Comparison of ENCODE assay signal across 23 cellular contexts in genomic region chr20:25493748-25494505, GRCh38.
"Had no signal": no experiment of that assay in that cellular context is flagged by ENCODE, and none has a peak within 500 bp of the region (broad histone marks: within the 10 kb centered on the region; RNA-seq: fewer than 3 reads in every experiment).

No MANE protein-coding gene starts in this region.

- DNase-seq: activated CD4-positive, alpha-beta T cell treated with anti-CD3 and anti-CD28 coated beads, Interleukin-2, amount 50 U/mL, for 1 hour; activated CD8-positive, alpha-beta memory T cell treated with anti-CD3 and anti-CD28 coated beads for 24 hours; activated CD8-positive, alpha-beta memory T cell treated with anti-CD3 and anti-CD28 coated beads, Interleukin-2, amount 50 U/mL, for 48 hours; activated effector memory CD4-positive, alpha-beta T cell treated with anti-CD3 and anti-CD28 coated beads, Interleukin-2, amount 50 U/mL, for 16 hours; activated T-cell treated with anti-CD3 and anti-CD28 coated beads, Interleukin-2, amount 50 U/mL, for 48 hours; adrenal gland; effector CD4-positive, alpha-beta T cell; naive thymus-derived CD8-positive, alpha-beta T cell; stimulated activated CD4-positive, alpha-beta T cell treated with anti-CD3 and anti-CD28 coated beads, Interleukin-15, amount 100 ng/mL, for 24 hours; stimulated activated CD4-positive, alpha-beta T cell treated with anti-CD3 and anti-CD28 coated beads, Interleukin-2, amount 100 ng/mL, for 48 hours; T1000; testis; upper lobe of right lung had no signal

- H3K27me3 Mint-ChIP-seq: memory B cell; naive thymus-derived CD8-positive, alpha-beta T cell had no signal

- H3K36me3 ChIP-seq: adrenal gland, breast epithelium had no signal

- H3K4me3 ChIP-seq: adrenal gland, breast epithelium, esophagus muscularis mucosa, gastroesophageal sphincter, skin epidermis, testis, upper lobe of right lung had no signal

- H3K27me3 ChIP-seq: adrenal gland, breast epithelium, esophagus muscularis mucosa, gastroesophageal sphincter, testis, upper lobe of right lung had no signal

- H3K4me1 Mint-ChIP-seq: memory B cell; naive thymus-derived CD8-positive, alpha-beta T cell had no signal

- H3K27ac ChIP-seq: adrenal gland, breast epithelium, esophagus muscularis mucosa, gastroesophageal sphincter, skin epidermis, testis, upper lobe of right lung had no signal

- H3K27ac Mint-ChIP-seq: activated naive CD4-positive, alpha-beta T cell treated with anti-CD3 and anti-CD28 coated beads, Interleukin-2, amount 50 U/mL, for 72 hours; memory B cell; naive thymus-derived CD8-positive, alpha-beta T cell had no signal

- H3K4me1 ChIP-seq: adrenal gland, breast epithelium, esophagus muscularis mucosa, gastroesophageal sphincter, testis, upper lobe of right lung had no signal

- ATAC-seq: activated CD4-positive, CD25-positive, alpha-beta regulatory T cell treated with anti-CD3 and anti-CD28 coated beads, Interleukin-2, amount 50 U/mL, for 24 hours; activated naive CD4-positive, alpha-beta T cell treated with anti-CD3 and anti-CD28 coated beads, Interleukin-2, amount 50 U/mL, for 72 hours; gastroesophageal sphincter; naive thymus-derived CD8-positive, alpha-beta T cell; right cardiac atrium; upper lobe of right lung had no signal

- H3K9me3 Mint-ChIP-seq: activated naive CD4-positive, alpha-beta T cell treated with anti-CD3 and anti-CD28 coated beads, Interleukin-2, amount 50 U/mL, for 72 hours; memory B cell; naive thymus-derived CD8-positive, alpha-beta T cell had no signal

- H3K9me3 ChIP-seq: adrenal gland, breast epithelium, esophagus muscularis mucosa, gastroesophageal sphincter, testis, upper lobe of right lung had no signal

- FAIRE-seq: astrocyte, endothelial cell of umbilical vein had no signal

- H3K36me3 Mint-ChIP-seq: activated naive CD4-positive, alpha-beta T cell treated with anti-CD3 and anti-CD28 coated beads, Interleukin-2, amount 50 U/mL, for 72 hours; memory B cell; naive thymus-derived CD8-positive, alpha-beta T cell had no signal

- H3K4me3 Mint-ChIP-seq: memory B cell; naive thymus-derived CD8-positive, alpha-beta T cell had no signal
